Comparison of ENCODE assay signal across 17 cellular contexts in genomic region chr9:33103381-33104110, GRCh38. TPM values are rescaled to one million over a fixed set of nuclear protein-coding genes. Genes with fewer than 3 reads are reported as not detected.
DNase-seq lines count a peak whose midpoint lies in the region; ATAC-seq and TF ChIP-seq lines count a peak whose summit lies in the region.
"Had no signal": no experiment of that assay in that cellular context is flagged by ENCODE, and none has a peak within 500 bp of the region (broad histone marks: within the 10 kb centered on the region; RNA-seq: fewer than 3 reads in every experiment).

No MANE protein-coding gene starts in this region.

- no peaks in the 10 kb centered on the region for H3K27me3 ChIP-seq in mammary epithelial cell (ENCODE audit: insufficient read depth, low read length)
- no peaks in the 10 kb centered on the region for H3K27me3 ChIP-seq in thyroid gland
- H3K27me3 ChIP-seq in left lung: no peaks in the 10 kb centered on the region
- H3K27me3 ChIP-seq: colonic mucosa had no signal

- POLR2A ChIA-PET in MCF 10A (lab: Yijun Ruan, JAX): interaction anchor here (0.7 kb wide), 1 partner anchor 59 kb away, joined by 3 read pairs; no protein-coding TSS in a partner anchor
- POLR2A ChIA-PET in WTC11 (lab: Charles Lee): no interaction called here
- POLR2A ChIA-PET in GM10248 (lab: Yijun Ruan, JAX): no interaction called here

- no peaks in the 10 kb centered on the region for H3K36me3 ChIP-seq in mammary epithelial cell (ENCODE audit: insufficient read depth, low read length)
- no peaks in the 10 kb centered on the region for H3K36me3 ChIP-seq in thyroid gland
- H3K36me3 ChIP-seq in left lung: no peaks in the 10 kb centered on the region
- H3K36me3 ChIP-seq: colonic mucosa, lower lobe of right lung, thoracic aorta had no signal

- H3K36me3 Mint-ChIP-seq in MCF 10A (ENCODE audit: insufficient read depth, unreplicated experiment): peaks cover 47% of the 10 kb centered on the region
- H3K36me3 Mint-ChIP-seq in WTC11: no peaks in the 10 kb centered on the region
- H3K36me3 Mint-ChIP-seq: activated naive CD4-positive, alpha-beta T cell treated with anti-CD3 and anti-CD28 coated beads, Interleukin-2, amount 50 U/mL, for 24 hours; naive thymus-derived CD8-positive, alpha-beta T cell had no signal

- H3K79me2 ChIP-seq in mammary epithelial cell (ENCODE audit: insufficient read depth, low read length): no peaks in the 10 kb centered on the region

- intact Hi-C loops in MCF 10A (cut with micrococcal nuclease): no loop called here
- intact Hi-C loops in mammary epithelial cell (cut with micrococcal nuclease): no loop called here
- intact Hi-C loops in lower leg skin (cut with DNase I; ENCODE audit: low total_unique reads): no loop called here
- intact Hi-C loops in thyroid gland (cut with DNase I): no loop called here
- intact Hi-C loops in left lung (cut with DNase I): no loop called here

- dilution Hi-C loops in mammary epithelial cell (cut with HindIII; ENCODE audit: low sequenced_read_pairs): no loop called here

- WGBS in mammary epithelial cell (ENCODE audit: low coverage, missing lambda C conversion rate): 69% methylated on average over 6 of the region's 7 CpGs
- WGBS in lower leg skin, 2 donors: 67 to 78% methylated on average over 7 of the region's 7 CpGs
- WGBS in thyroid gland, 2 donors: 73 to 82% methylated on average over 7 of the region's 7 CpGs

- H3K27ac Mint-ChIP-seq in MCF 10A (ENCODE audit: low read depth, unreplicated experiment): peak overlapping the region; percentile 62
- peak overlapping the region; percentile 2; the same call in 1 of the 2 replicates for H3K27ac Mint-ChIP-seq in WTC11
- H3K27ac Mint-ChIP-seq: activated naive CD4-positive, alpha-beta T cell treated with anti-CD3 and anti-CD28 coated beads, Interleukin-2, amount 50 U/mL, for 24 hours had no signal

- H3K9me3 Mint-ChIP-seq in MCF 10A (ENCODE audit: unreplicated experiment) (no peaks in the 10 kb centered on the region), WTC11 (no peaks in the 10 kb centered on the region)
- H3K9me3 Mint-ChIP-seq: activated naive CD4-positive, alpha-beta T cell treated with anti-CD3 and anti-CD28 coated beads, Interleukin-2, amount 50 U/mL, for 24 hours had no signal

- no TSS peak for BruUV-seq in MCF 10A (replicated peaks; lab: Mats Ljungman, UMichigan)
- BruUV-seq in mammary epithelial cell (replicated peaks; lab: Mats Ljungman, UMichigan): no TSS peak

- H3K9me3 ChIP-seq in mammary epithelial cell (replicated peaks; ENCODE audit: insufficient read depth, low read length) (no peaks in the 10 kb centered on the region), thyroid gland (no peaks in the 10 kb centered on the region), left lung (no peaks in the 10 kb centered on the region)
- H3K9me3 ChIP-seq: colonic mucosa, lower lobe of right lung, thoracic aorta had no signal

- H4K20me1 ChIP-seq in mammary epithelial cell (ENCODE audit: insufficient read depth, low read length): no peaks in the 10 kb centered on the region

- DNase-seq in MCF 10A (ENCODE audit: unreplicated experiment) (peak; percentile 67), mammary epithelial cell (no peak), WTC11 (ENCODE audit: low spot score) (no peak), lower leg skin (ENCODE audit: low spot score in 2 of 2) (peak; percentile 8 to 82), thyroid gland (peak; percentile 24 to 34), left lung (no peak), GM10248 (ENCODE audit: extremely low spot score) (no peak), ACHN (no peak)
- DNase-seq: activated CD4-positive, alpha-beta T cell treated with anti-CD3 and anti-CD28 coated beads, Interleukin-2, amount 50 U/mL, for 48 hours; colonic mucosa; lower lobe of right lung; naive thymus-derived CD8-positive, alpha-beta T cell; NCI-H1092; NCI-H2171 treated with DMSO at 0.1 percent for 48 hours; SW 1271 had no signal

- TF ChIP-seq CTCF in MCF 10A (IDR thresholded peaks at IDR 0.05; ENCODE audit: unreplicated experiment) (no peak), mammary epithelial cell (conservative IDR thresholded peaks at IDR 0.05 in 1 of 2, IDR thresholded peaks at IDR 0.05 in 1 of 2; ENCODE audit: extremely low read depth in 1 of 2, insufficient read depth in 1 of 2, low read depth in 1 of 2, low read length in 2 of 2) (no peak), WTC11 (IDR thresholded peaks at IDR 0.05) (no peak), lower leg skin (IDR thresholded peaks at IDR 0.05) (no peak), thyroid gland (IDR thresholded peaks at IDR 0.05) (no peak), left lung (IDR thresholded peaks at IDR 0.05) (no peak), GM10248 (IDR thresholded peaks at IDR 0.05; ENCODE audit: control extremely low read depth, extremely low read depth, low read depth, missing control alignments) (no peak)

- H3K27ac ChIP-seq in mammary epithelial cell (ENCODE audit: insufficient read depth, low read depth, low read length) (no peak overlapping the region), thyroid gland (peak overlapping the region; percentile 62 to 68 (median 63)), left lung (no peak overlapping the region)
- H3K27ac ChIP-seq: colonic mucosa, lower lobe of right lung had no signal

- CTCF ChIA-PET in MCF 10A (lab: Yijun Ruan, JAX): interaction anchor here (0.6 kb wide), 1 partner anchor 127 kb away, joined by 3 read pairs; no protein-coding TSS in a partner anchor
- CTCF ChIA-PET in mammary epithelial cell (lab: Charles Lee; ENCODE audit: low non-redundant PET): no interaction called here
- CTCF ChIA-PET in WTC11 (lab: Charles Lee): no interaction called here
- CTCF ChIA-PET in GM10248 (lab: Yijun Ruan, JAX): interaction anchor here (1.4 to 1.7 kb wide), 2 partner anchors 14 to 123 kb away, joined by 3 to 8 read pairs; no protein-coding TSS in a partner anchor

- H3K4me2 ChIP-seq in mammary epithelial cell (ENCODE audit: insufficient read depth, low read depth, low read length): no peak overlapping the region

- H3K9ac ChIP-seq in mammary epithelial cell (ENCODE audit: insufficient read depth, low read length): no peak overlapping the region

- no peak overlapping the region for H3K4me3 Mint-ChIP-seq in MCF 10A (ENCODE audit: unreplicated experiment)
- H3K4me3 Mint-ChIP-seq in WTC11: no peak overlapping the region
- H3K4me3 Mint-ChIP-seq: activated naive CD4-positive, alpha-beta T cell treated with anti-CD3 and anti-CD28 coated beads, Interleukin-2, amount 50 U/mL, for 24 hours; naive thymus-derived CD8-positive, alpha-beta T cell had no signal

- H3K4me3 ChIP-seq in mammary epithelial cell (replicated peaks in 1 of 3; ENCODE audit: insufficient read depth in 1 of 3, low read depth in 2 of 3, low read length in 3 of 3) (no peak overlapping the region), lower leg skin (ENCODE audit: low read depth, poor library complexity, severe bottlenecking) (no peak overlapping the region), thyroid gland (replicated peaks in 1 of 3) (no peak overlapping the region), left lung (no peak overlapping the region)
- H3K4me3 ChIP-seq: colonic mucosa, lower lobe of right lung, thoracic aorta had no signal

- in situ Hi-C loops in mammary epithelial cell (cut with MboI; ENCODE audit: low sequenced_read_pairs in 2 of 2) (loop anchor here in 1 of 2 donors (10.0 kb wide), 1 partner anchor 111 kb away; no protein-coding TSS in a partner anchor), ACHN (cut with HindIII; ENCODE audit: low pct_ligation_motif_present, low pct_unique_long_range_greater_than_20kb, low sequenced_read_pairs) (no loop called here)

- ATAC-seq in WTC11 (no peak), left lung (no peak)
- ATAC-seq: lower lobe of right lung; naive thymus-derived CD8-positive, alpha-beta T cell had no signal

- peaks cover 36% of the 10 kb centered on the region for H3K4me1 ChIP-seq in mammary epithelial cell (ENCODE audit: insufficient read depth, low read length)
- H3K4me1 ChIP-seq in thyroid gland: peaks cover 44 to 55% of the 10 kb centered on the region in 2 donors
- H3K4me1 ChIP-seq in left lung: peaks cover 6 to 12% of the 10 kb centered on the region in 2 donors
- H3K4me1 ChIP-seq: colonic mucosa had no signal

- no peak for TF ChIP-seq POLR2A in lower leg skin (IDR thresholded peaks at IDR 0.05)
- no peak for TF ChIP-seq POLR2A in thyroid gland (IDR thresholded peaks at IDR 0.05)

- H2AFZ ChIP-seq in mammary epithelial cell (ENCODE audit: low read depth, low read length): no peak overlapping the region

- H3K4me1 Mint-ChIP-seq in MCF 10A (ENCODE audit: insufficient read depth, unreplicated experiment) (peaks cover 49% of the 10 kb centered on the region), WTC11 (peaks cover 11% of the 10 kb centered on the region)
- H3K4me1 Mint-ChIP-seq: activated naive CD4-positive, alpha-beta T cell treated with anti-CD3 and anti-CD28 coated beads, Interleukin-2, amount 50 U/mL, for 24 hours had no signal

- no peaks in the 10 kb centered on the region for H3K27me3 Mint-ChIP-seq in MCF 10A (ENCODE audit: insufficient read depth, unreplicated experiment)
- no peaks in the 10 kb centered on the region; the same call in 1 of the 2 replicates for H3K27me3 Mint-ChIP-seq in WTC11 (ENCODE audit: low read depth)
- H3K27me3 Mint-ChIP-seq: activated naive CD4-positive, alpha-beta T cell treated with anti-CD3 and anti-CD28 coated beads, Interleukin-2, amount 50 U/mL, for 24 hours; naive thymus-derived CD8-positive, alpha-beta T cell had no signal

TF ChIP-seq in WTC11, 78 proteins besides CTCF, POLR2A, EP300 and RAD21 (continues in another document):
- no peak for TF ChIP-seq CBFB (CRISPR knock-in tag; IDR thresholded peaks at IDR 0.05; ENCODE audit: low read depth)
- TF ChIP-seq HMGA2 (CRISPR knock-in tag; IDR thresholded peaks at IDR 0.05): no peak
- no peak for TF ChIP-seq NR1H2 (CRISPR knock-in tag; IDR thresholded peaks at IDR 0.05)
- no peak for TF ChIP-seq ETV6 (CRISPR knock-in tag; IDR thresholded peaks at IDR 0.05)
- no peak for TF ChIP-seq ZSCAN18 (CRISPR knock-in tag; IDR thresholded peaks at IDR 0.05)

RNA-seq across cellular contexts. Expression of gene SMU1, which starts 27.1 kb away (rescaled TPM):
- 17.2 and 19.3 TPM in 2 replicates for total RNA-seq in MCF 10A (2022)
- 10 to 100 TPM; 18.0 to 28.3 TPM for total RNA-seq in mammary epithelial cell
- polyA plus RNA-seq in mammary epithelial cell: 11.3 TPM
- 15.8 TPM for polyA minus RNA-seq in mammary epithelial cell
- total RNA-seq in WTC11 (2021): 23.2 to 23.3 TPM (median 23.2 TPM) in 3 replicates
- total RNA-seq in lower leg skin: 10 to 100 TPM; 14.7 to 17.5 (median 15.7) TPM
- total RNA-seq in thyroid gland: 10 to 100 TPM; 19.8 to 24.2 (median 22.1) TPM
- total RNA-seq in left lung: 10 to 100 TPM; 17.3 to 19.0 TPM

Comparison
In these comparisons a context has a peak if more than half of its experiments do, and no peak if none do; other contexts are left out.
1. DNase-seq: peak in MCF 10A (single experiment), lower leg skin (2 of 2) and thyroid gland (2 of 2); none in mammary epithelial cell (single experiment), WTC11 (single experiment), left lung (0 of 2), GM10248 (single experiment) and ACHN (single experiment).
2. CTCF ChIA-PET loops: an anchor here in MCF 10A (0.6 kb wide) and GM10248 (1.4 to 1.7 kb wide); none called in mammary epithelial cell and WTC11.
3. H3K27ac ChIP-seq: peak in thyroid gland (3 of 3); none in mammary epithelial cell (single experiment) and left lung (0 of 2).